ENCODE assay signal across 11 cellular contexts in genomic region chr18:55406374-55407045, GRCh38.
A peak's percentile ranks its signal among the peaks of the same experiment; 100 is the strongest.
DNase-seq lines count a peak whose midpoint lies in the region; ATAC-seq and TF ChIP-seq lines count a peak whose summit lies in the region.
"Had no signal": no experiment of that assay in that cellular context is flagged by ENCODE, and none has a peak within 500 bp of the region (broad histone marks: within the 10 kb centered on the region; RNA-seq: fewer than 3 reads in every experiment).

No MANE protein-coding gene starts in this region.

- H3K36me3 ChIP-seq in endodermal cell (ENCODE audit: control insufficient read depth, insufficient read depth, low read length) (no peaks in the 10 kb centered on the region), sigmoid colon (no peaks in the 10 kb centered on the region), body of pancreas (replicated peaks in 1 of 2; ENCODE audit: insufficient read depth in 1 of 2, low read depth in 2 of 2) (no peaks in the 10 kb centered on the region)
- H3K36me3 ChIP-seq: colonic mucosa had no signal

- no peaks in the 10 kb centered on the region for H3K27me3 ChIP-seq in endodermal cell (ENCODE audit: control insufficient read depth, insufficient read depth, low read length, poor library complexity, severe bottlenecking)
- no peaks in the 10 kb centered on the region for H3K27me3 ChIP-seq in sigmoid colon
- H3K27me3 ChIP-seq in body of pancreas = no peaks in the 10 kb centered on the region
- H3K27me3 ChIP-seq: colonic mucosa had no signal

- H3K9me3 ChIP-seq in endodermal cell (ENCODE audit: control insufficient read depth, low read length) (no peaks in the 10 kb centered on the region), sigmoid colon (no peaks in the 10 kb centered on the region), body of pancreas (no peaks in the 10 kb centered on the region)
- H3K9me3 ChIP-seq: colonic mucosa had no signal

- no peak overlapping the region for H3K9ac ChIP-seq in endodermal cell (ENCODE audit: extremely low read depth, low read length, poor library complexity, severe bottlenecking)
- H3K9ac ChIP-seq: KMS-11 had no signal

- H3K27ac Mint-ChIP-seq in HFFc6 (peak overlapping the region; percentile 86), endodermal cell (no peak overlapping the region)

- no peak for TF ChIP-seq EP300 in sigmoid colon (IDR thresholded peaks at IDR 0.05)

- ATAC-seq in body of pancreas = no peak
- ATAC-seq: stimulated activated naive CD8-positive, alpha-beta T cell treated with anti-CD3 and anti-CD28 coated beads, Interleukin-15, Interleukin-2, amounts not matched to agents 100 U/mL and 50 U/mL, for 24 hours had no signal

- intact Hi-C loops in sigmoid colon (cut with DNase I) = loop anchor here (5.0 to 10.0 kb wide), 4 partner anchors 54 to 1228 kb away; partner anchors contain the start of gene TXNL1
- intact Hi-C loops in body of pancreas (cut with DNase I) = no loop called here

- TF ChIP-seq POLR2A in sigmoid colon (IDR thresholded peaks at IDR 0.05) (no peak), body of pancreas (IDR thresholded peaks at IDR 0.05) (no peak)

- H3K4me1 Mint-ChIP-seq in HFFc6 (ENCODE audit: low read depth) (peaks cover 60% of the 10 kb centered on the region), endodermal cell (peaks cover 23% of the 10 kb centered on the region)

- H3K9me3 Mint-ChIP-seq in HFFc6 (no peaks in the 10 kb centered on the region), endodermal cell (no peaks in the 10 kb centered on the region)

- DNase-seq in HFFc6 (no peak), NCI-H2227 (lab: John Stamatoyannopoulos, UW; ENCODE audit: unreplicated experiment) (peak; percentile 27), endodermal cell (no peak), sigmoid colon (no peak), GM19240 (ENCODE audit: insufficient read length, low spot score) (no peak), body of pancreas (no peak)
- no peak for DNase-seq in stimulated activated CD4-positive, alpha-beta T cell treated with anti-CD3 and anti-CD28 coated beads, Interleukin-1b, Interleukin-23, amount 100 ng/mL, for 48 hours
- no peak for DNase-seq in activated CD4-positive, alpha-beta T cell treated with anti-CD3 and anti-CD28 coated beads, Interleukin-2, amount 50 U/mL, for 4 hours
- DNase-seq: stimulated activated naive CD8-positive, alpha-beta T cell treated with anti-CD3 and anti-CD28 coated beads, Interleukin-15, Interleukin-2, amounts not matched to agents 100 U/mL and 50 U/mL, for 24 hours had no signal

- H3K27me3 Mint-ChIP-seq in HFFc6 (ENCODE audit: insufficient read depth) = no peaks in the 10 kb centered on the region
- H3K27me3 Mint-ChIP-seq in endodermal cell (ENCODE audit: insufficient read depth) = no peaks in the 10 kb centered on the region

- H3K36me3 Mint-ChIP-seq in HFFc6 (ENCODE audit: low read depth) (no peaks in the 10 kb centered on the region), endodermal cell (ENCODE audit: low read depth) (no peaks in the 10 kb centered on the region)

- H3K27ac ChIP-seq in endodermal cell (ENCODE audit: low read depth, low read length) (peak overlapping the region; percentile 51), sigmoid colon (peak overlapping the region; percentile 12 to 83 (median 50)), body of pancreas (no peak overlapping the region)
- H3K27ac ChIP-seq: colonic mucosa, KMS-11 had no signal

- H3K4me1 ChIP-seq in endodermal cell (ENCODE audit: control insufficient read depth, insufficient read depth, low read length) (peaks cover 3% of the 10 kb centered on the region), sigmoid colon (peaks cover 0 to 42% (median 16%) of the 10 kb centered on the region in 4 donors), body of pancreas (peaks cover 3% of the 10 kb centered on the region)
- H3K4me1 ChIP-seq: colonic mucosa had no signal

- H3K4me3 ChIP-seq in endodermal cell (ENCODE audit: low read length) (no peak overlapping the region), sigmoid colon (peak overlapping the region in 1 of 4 donors; percentile 0), body of pancreas (no peak overlapping the region)
- H3K4me3 ChIP-seq: colonic mucosa had no signal

- H3K4me3 Mint-ChIP-seq in HFFc6 (peak overlapping the region; percentile 78), endodermal cell (no peak overlapping the region)

- TF ChIP-seq CTCF in HFFc6 (IDR thresholded peaks at IDR 0.05) (no peak), endodermal cell (conservative IDR thresholded peaks at IDR 0.05) (no peak), sigmoid colon (IDR thresholded peaks at IDR 0.05) (no peak), body of pancreas (IDR thresholded peaks at IDR 0.05) (no peak)

- 87 to 94% methylated on average over 12 to 18 of the region's 18 CpGs for WGBS in endodermal cell (ENCODE audit: insufficient coverage in 1 of 2, insufficient read length in 1 of 2), 2 experiments
- 78 to 81% methylated on average over 18 of the region's 18 CpGs for WGBS in sigmoid colon, 2 donors
- WGBS in body of pancreas, 2 donors = 78 to 81% methylated on average over 18 of the region's 18 CpGs

Comparison
In these comparisons a context has a peak if more than half of its experiments do, and no peak if none do; other contexts are left out.
1. H3K27ac ChIP-seq: peak in endodermal cell (single experiment) and sigmoid colon (4 of 4); none in body of pancreas (0 of 4).